In the genomic region with DNA sequence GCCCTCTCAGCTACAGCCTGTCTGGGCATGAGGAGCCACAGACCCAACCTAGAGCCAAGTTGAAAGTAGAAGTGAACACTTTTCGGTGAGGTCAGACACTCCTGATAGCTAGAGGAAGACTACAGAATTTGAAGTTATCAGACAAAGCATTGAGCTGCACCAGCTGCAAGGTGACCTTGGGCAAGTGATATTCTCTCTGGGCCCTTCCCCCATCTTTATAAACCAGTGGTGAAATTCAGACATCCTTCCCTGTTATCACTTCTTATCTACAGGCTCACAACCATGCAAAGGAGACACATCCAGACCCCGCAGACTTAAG, we compare ENCODE assay signal across 11 cellular contexts. TPM values are rescaled to one million over a fixed set of nuclear protein-coding genes. Genes with fewer than 3 reads are reported as not detected.
A peak's percentile ranks its signal among the peaks of the same experiment; 100 is the strongest.
DNase-seq lines count a peak whose midpoint lies in the region; ATAC-seq, FAIRE-seq and TF ChIP-seq lines count a peak whose summit lies in the region.
"Had no signal": no experiment of that assay in that cellular context is flagged by ENCODE, and none has a peak within 500 bp of the region (broad histone marks: within the 10 kb centered on the region; RNA-seq: fewer than 3 reads in every experiment).

No MANE protein-coding gene starts in this region.

- FAIRE-seq in kidney (lab: Jason Lieb, UNC): no peak
- FAIRE-seq: GM19239 had no signal

- H3K4me1 ChIP-seq in ACC112 (ENCODE audit: control insufficient read depth, insufficient read depth, low read length, unreplicated experiment): peaks cover 25% of the 10 kb centered on the region
- peaks cover 0 to 7% of the 10 kb centered on the region in 2 donors for H3K4me1 ChIP-seq in kidney (ENCODE audit: control insufficient read depth in 1 of 2, insufficient read depth in 1 of 2, low read depth in 1 of 2, low read length in 2 of 2)

- CTCF ChIA-PET in RWPE1 (lab: Yijun Ruan, JAX): interaction anchor here (0.6 kb wide), 1 partner anchor 354 kb away, joined by 3 read pairs; no protein-coding TSS in a partner anchor

- intact Hi-C loops in kidney (cut with DNase I): no loop called here

- H3K36me3 ChIP-seq in ACC112 (ENCODE audit: insufficient read depth, low read length): no peaks in the 10 kb centered on the region
- H3K36me3 ChIP-seq in kidney (ENCODE audit: control insufficient read depth in 1 of 2, insufficient read depth in 2 of 2, low read length in 2 of 2): peaks cover 0 to 3% of the 10 kb centered on the region in 2 donors

- H3K9me3 ChIP-seq in kidney (ENCODE audit: control insufficient read depth in 1 of 2, low read length in 2 of 2): no peaks in the 10 kb centered on the region

- H3K27ac ChIP-seq in ACC112 (ENCODE audit: low read depth, low read length): peak overlapping the region; percentile 46
- H3K27ac ChIP-seq in RWPE1: peak overlapping the region; percentile 95
- H3K27ac ChIP-seq in kidney (ENCODE audit: low read depth in 2 of 2, low read length in 2 of 2): peak overlapping the region in 1 of 2 donors; percentile 48

- peak; percentile 37; the same call in 1 of the 2 replicates for TF ChIP-seq CTCF in RWPE1 (conservative IDR thresholded peaks at IDR 0.05; ENCODE audit: low read depth)
- TF ChIP-seq CTCF in kidney (IDR thresholded peaks at IDR 0.05; ENCODE audit: borderline replicate concordance, extremely low read depth, insufficient read depth): no peak

- no peak overlapping the region for H3K4me3 ChIP-seq in ACC112 (ENCODE audit: low read depth, low read length)
- no peak overlapping the region for H3K4me3 ChIP-seq in kidney (ENCODE audit: low read length in 2 of 2)

- H3K9ac ChIP-seq in kidney (ENCODE audit: low read length in 2 of 2): peak overlapping the region in 1 of 2 donors; percentile 44

- DNase-seq in RWPE1 (ENCODE audit: low spot score): no peak
- peak; percentile 1 for DNase-seq in kidney
- no peak for DNase-seq in kidney tubule cell (ENCODE audit: low spot score)
- no peak for DNase-seq in central memory CD4-positive, alpha-beta T cell
- DNase-seq: GOT3 had no signal

- no peak overlapping the region for H2AFZ ChIP-seq in ACC112 (ENCODE audit: low read length, unreplicated experiment)

- H3K79me2 ChIP-seq in ACC112 (ENCODE audit: control insufficient read depth, insufficient read depth, low read length, unreplicated experiment): no peaks in the 10 kb centered on the region

- no peaks in the 10 kb centered on the region for H3K27me3 ChIP-seq in ACC112 (ENCODE audit: insufficient read depth, low read length)

- no peak for ATAC-seq in HG02678 (IDR thresholded peaks at IDR 0.05; ENCODE audit: unreplicated experiment)

- POLR2A ChIA-PET in RWPE1 (lab: Yijun Ruan, JAX; ENCODE audit: low non-redundant PET): no interaction called here

RNA-seq across cellular contexts. Expression of a gene that starts 8.0 kb away (rescaled TPM):
- 36.4 TPM for total RNA-seq in kidney
- polyA plus RNA-seq in kidney (ENCODE audit: insufficient read depth, low read depth, low replicate concordance): 127 TPM

RNA-seq across cellular contexts. Expression of a gene that starts 23.2 kb away (rescaled TPM):
- 29.1 TPM for total RNA-seq in kidney
- 28.6 TPM for polyA plus RNA-seq in kidney (ENCODE audit: insufficient read depth, low read depth, low replicate concordance)

RNA-seq across cellular contexts. Expression of a gene that starts 23.5 kb away (rescaled TPM):
- 183 TPM for total RNA-seq in kidney
- 168 TPM for polyA plus RNA-seq in kidney (ENCODE audit: insufficient read depth, low read depth, low replicate concordance)

RNA-seq across cellular contexts. Expression of a gene that starts 36.8 kb away (rescaled TPM):
- total RNA-seq in kidney: 7.8 TPM
- 47.1 TPM for polyA plus RNA-seq in kidney (ENCODE audit: insufficient read depth, low read depth, low replicate concordance)
- total RNA-seq: activated T-helper 2 cell treated with anti-CD3 and anti-CD28 coated beads, Interferon-gamma antibody, Interleukin-2, Interleukin-4, amounts not matched to agents 10 μg/mL and 5 μg/mL and 100 μg/mL, durations not matched to agents 14 hours and 24 hours and 36 hours; lung microvascular endothelial cell; T-helper 1 cell treated with Interleukin-12 subunit alpha and Interleukin-12 subunit beta and Interleukin-4 antibody, amounts not matched to agents 30 ng/mL and 1 ng/mL, for 36 hours had no signal

RNA-seq across cellular contexts. Expression of a gene that starts 53.3 kb away (rescaled TPM):
- total RNA-seq in kidney: 39.4 TPM
- polyA plus RNA-seq in kidney (ENCODE audit: insufficient read depth, low read depth, low replicate concordance): 37.4 TPM
